Comparison of ENCODE assay signal across 10 cellular contexts in the genomic region with DNA sequence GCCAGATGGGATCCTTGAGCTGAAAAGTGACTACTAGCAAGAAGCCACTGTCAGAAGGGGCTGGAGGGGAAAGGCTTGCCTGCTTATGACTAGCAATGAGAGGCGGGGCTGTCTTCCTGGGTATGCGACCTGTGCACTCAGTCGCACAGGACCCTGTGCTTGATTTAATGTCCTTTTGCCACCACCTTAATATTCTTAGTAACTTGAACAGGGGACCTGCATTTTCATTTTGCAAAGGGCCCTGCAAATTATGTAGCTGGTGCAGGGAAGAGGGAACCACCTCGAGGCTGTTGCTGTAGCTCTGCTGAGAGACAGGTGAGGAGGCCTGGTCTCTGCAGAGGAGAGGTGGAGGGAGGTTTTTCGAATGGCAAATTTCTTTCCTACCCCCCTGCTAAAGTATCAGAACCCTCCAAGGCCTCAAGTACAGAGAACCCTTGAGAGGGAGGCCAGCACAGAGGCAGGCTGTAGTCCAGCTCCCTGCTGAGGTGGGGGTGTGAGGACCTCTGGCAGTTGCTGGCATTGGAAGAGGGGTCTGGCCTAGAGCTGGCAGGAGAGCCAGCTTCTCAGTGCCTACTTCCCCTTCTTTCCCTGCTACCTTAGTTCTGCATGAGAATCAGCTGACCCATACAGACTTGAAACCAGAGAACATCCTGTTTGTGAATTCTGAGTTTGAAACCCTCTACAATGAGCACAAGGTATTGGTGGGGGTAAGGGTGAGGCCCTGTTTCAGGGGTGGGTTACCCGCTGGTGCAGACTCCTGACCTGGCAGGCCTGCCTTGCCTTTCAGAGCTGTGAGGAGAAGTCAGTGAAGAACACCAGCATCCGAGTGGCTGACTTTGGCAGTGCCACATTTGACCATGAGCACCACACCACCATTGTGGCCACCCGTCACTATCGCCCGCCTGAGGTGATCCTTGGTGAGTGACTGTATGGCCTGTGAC. TPM values are rescaled to one million over a fixed set of nuclear protein-coding genes. Genes with fewer than 3 reads are reported as not detected.
DNase-seq lines count a peak whose midpoint lies in the region; ATAC-seq and TF ChIP-seq lines count a peak whose summit lies in the region.
"Had no signal": no experiment of that assay in that cellular context is flagged by ENCODE, and none has a peak within 500 bp of the region (broad histone marks: within the 10 kb centered on the region; RNA-seq: fewer than 3 reads in every experiment).

No MANE protein-coding gene starts in this region.

- no peak overlapping the region for H2BK20ac ChIP-seq in H9 (ENCODE audit: low read depth, low read length, poor library complexity, severe bottlenecking)

- H3K9me3 ChIP-seq in Peyer's patch (no peaks in the 10 kb centered on the region), H9 (ENCODE audit: control insufficient read depth, low read depth, low read length) (no peaks in the 10 kb centered on the region)
- H3K9me3 ChIP-seq: lower lobe of right lung had no signal

- no peak overlapping the region for H3K9ac ChIP-seq in H9 (ENCODE audit: extremely low read depth, insufficient read length, low read length)

- no peak overlapping the region for H3T11ph ChIP-seq in H9 (ENCODE audit: low read length)

- peaks cover 0 to 94% (median 0%) of the 10 kb centered on the region in 3 donors for H3K36me3 ChIP-seq in Peyer's patch

- H4K8ac ChIP-seq in H9 (replicated peaks; ENCODE audit: insufficient read length, low read depth, low read length), result no peak overlapping the region

- H3K79me1 ChIP-seq in H9 (ENCODE audit: insufficient read depth, low read depth, low read length, poor library complexity, severe bottlenecking), result no peaks in the 10 kb centered on the region

- H4K5ac ChIP-seq in H9 (ENCODE audit: insufficient read length, low read depth, low read length), result no peak overlapping the region

- no peaks in the 10 kb centered on the region for H3K23me2 ChIP-seq in H9 (ENCODE audit: insufficient read length, low read depth, low read length, poor library complexity, severe bottlenecking)

- POLR2A ChIA-PET in activated CD4-positive, alpha-beta T cell treated with anti-CD3 and anti-CD28 coated beads, Interleukin-2, amount 10 ng/mL, durations not matched to agents 7 days and 5 days (lab: Charles Lee), result no interaction called here

- CTCF ChIA-PET in activated CD4-positive, alpha-beta T cell treated with anti-CD3 and anti-CD28 coated beads, Interleukin-2, amount 10 ng/mL, durations not matched to agents 7 days and 5 days (lab: Charles Lee), result interaction anchor here (0.7 to 14.4 kb wide), 3 partner anchors 10 to 144 kb away, joined by 3 to 144 read pairs (median 4); a partner anchor contains a TSS

- no peak overlapping the region for H3K4me2 ChIP-seq in H9 (ENCODE audit: insufficient read depth, insufficient read length, low read length)

- DNase-seq in activated CD4-positive, alpha-beta T cell treated with anti-CD3 and anti-CD28 coated beads, Interleukin-2, amount 10 ng/mL, durations not matched to agents 7 days and 5 days, result no peak
- DNase-seq in activated CD4-positive, alpha-beta T cell treated with anti-CD3 and anti-CD28 coated beads, Interleukin-2, amount 50 U/mL, for 1 hour, result no peak
- DNase-seq in Peyer's patch (peak in 2 of 3 donors; percentile 37 to 46), pons (ENCODE audit: low spot score) (peak; percentile 60), H9 (no peak), mucosa of gallbladder (ENCODE audit: low spot score) (no peak)
- DNase-seq in activated T-helper 2 cell treated with anti-CD3 and anti-CD28 coated beads, Interferon-gamma antibody, Interleukin-2, Interleukin-4, amounts not matched to agents 10 μg/mL and 5 μg/mL and 100 μg/mL, durations not matched to agents 14 hours and 24 hours and 36 hours (ENCODE audit: low spot score), result no peak
- DNase-seq: activated CD4-positive, CD25-positive, alpha-beta regulatory T cell treated with anti-CD3 and anti-CD28 coated beads, Interleukin-2, amount 50 U/mL, for 72 hours; lower lobe of right lung had no signal

- no peak overlapping the region for H2BK5ac ChIP-seq in H9 (ENCODE audit: insufficient read length, low read length)

- no peak for TF ChIP-seq CTCF in Peyer's patch (IDR thresholded peaks at IDR 0.05)
- no peak for TF ChIP-seq CTCF in H9 (conservative IDR thresholded peaks at IDR 0.05)

- peak overlapping the region; percentile 82 for H3K27ac Mint-ChIP-seq in activated CD4-positive, alpha-beta T cell treated with anti-CD3 and anti-CD28 coated beads, Interleukin-2, amount 10 ng/mL, durations not matched to agents 7 days and 5 days
- H3K27ac Mint-ChIP-seq in H9, result no peak overlapping the region
- no peak overlapping the region for H3K27ac Mint-ChIP-seq in activated T-helper 2 cell treated with anti-CD3 and anti-CD28 coated beads, Interferon-gamma antibody, Interleukin-2, Interleukin-4, amounts not matched to agents 10 μg/mL and 5 μg/mL and 100 μg/mL, durations not matched to agents 14 hours and 24 hours and 36 hours

- WGBS in H9 (ENCODE audit: extremely low coverage, insufficient read length, low lambda C conversion rate), result no CpG with 5 or more reads among the region's 10 CpGs

- no peak overlapping the region for H3K18ac ChIP-seq in H9 (ENCODE audit: insufficient read length, low read depth, low read length)

- H3K27ac ChIP-seq in Peyer's patch (peak overlapping the region in 2 of 4 donors; percentile 65 to 70), H9 (ENCODE audit: insufficient read length, low read depth, low read length) (no peak overlapping the region)
- H3K27ac ChIP-seq: lower lobe of right lung had no signal

- H3K4me1 ChIP-seq in Peyer's patch (peaks cover 0 to 22% (median 2%) of the 10 kb centered on the region in 4 donors), H9 (ENCODE audit: insufficient read depth, low read length) (no peaks in the 10 kb centered on the region)

- H3K36me3 Mint-ChIP-seq in activated CD4-positive, alpha-beta T cell treated with anti-CD3 and anti-CD28 coated beads, Interleukin-2, amount 10 ng/mL, durations not matched to agents 7 days and 5 days (ENCODE audit: low read depth), result peaks cover 64% of the 10 kb centered on the region
- H3K36me3 Mint-ChIP-seq in H9 (ENCODE audit: insufficient read depth in 1 of 3, low read depth in 3 of 3), result peaks cover 46 to 81% (median 80%) of the 10 kb centered on the region in 3 experiments; a peak in 6 of 7 replicates
- peaks cover 76% of the 10 kb centered on the region for H3K36me3 Mint-ChIP-seq in activated T-helper 2 cell treated with anti-CD3 and anti-CD28 coated beads, Interferon-gamma antibody, Interleukin-2, Interleukin-4, amounts not matched to agents 10 μg/mL and 5 μg/mL and 100 μg/mL, durations not matched to agents 14 hours and 24 hours and 36 hours (ENCODE audit: low read depth)

- H3K27me3 Mint-ChIP-seq in activated CD4-positive, alpha-beta T cell treated with anti-CD3 and anti-CD28 coated beads, Interleukin-2, amount 10 ng/mL, durations not matched to agents 7 days and 5 days, result no peaks in the 10 kb centered on the region
- H3K27me3 Mint-ChIP-seq in H9 (ENCODE audit: low read depth), result no peaks in the 10 kb centered on the region; the same call in 1 of the 2 replicates
- no peaks in the 10 kb centered on the region for H3K27me3 Mint-ChIP-seq in activated T-helper 2 cell treated with anti-CD3 and anti-CD28 coated beads, Interferon-gamma antibody, Interleukin-2, Interleukin-4, amounts not matched to agents 10 μg/mL and 5 μg/mL and 100 μg/mL, durations not matched to agents 14 hours and 24 hours and 36 hours (ENCODE audit: low read depth)

- H4K91ac ChIP-seq in H9 (ENCODE audit: insufficient read length, low read depth, low read length), result no peak overlapping the region

- H2BK15ac ChIP-seq in H9 (ENCODE audit: low read depth, low read length), result no peak overlapping the region

- TF ChIP-seq POLR2A in Peyer's patch (IDR thresholded peaks at IDR 0.05), result no peak

- no peaks in the 10 kb centered on the region for H3K27me3 ChIP-seq in Peyer's patch
- H3K27me3 ChIP-seq in H9 (ENCODE audit: insufficient read depth, low read length), result no peaks in the 10 kb centered on the region

- H2BK12ac ChIP-seq in H9 (ENCODE audit: insufficient read length, low read depth, low read length), result no peak overlapping the region

- no peaks in the 10 kb centered on the region for H3K9me3 Mint-ChIP-seq in activated CD4-positive, alpha-beta T cell treated with anti-CD3 and anti-CD28 coated beads, Interleukin-2, amount 10 ng/mL, durations not matched to agents 7 days and 5 days
- no peaks in the 10 kb centered on the region for H3K9me3 Mint-ChIP-seq in H9
- no peaks in the 10 kb centered on the region for H3K9me3 Mint-ChIP-seq in activated T-helper 2 cell treated with anti-CD3 and anti-CD28 coated beads, Interferon-gamma antibody, Interleukin-2, Interleukin-4, amounts not matched to agents 10 μg/mL and 5 μg/mL and 100 μg/mL, durations not matched to agents 14 hours and 24 hours and 36 hours

- no peak overlapping the region for H3K4me3 ChIP-seq in Peyer's patch
- H3K4me3 ChIP-seq: lower lobe of right lung had no signal

- H3K4me3 Mint-ChIP-seq in activated CD4-positive, alpha-beta T cell treated with anti-CD3 and anti-CD28 coated beads, Interleukin-2, amount 10 ng/mL, durations not matched to agents 7 days and 5 days, result no peak overlapping the region
- no peak overlapping the region for H3K4me3 Mint-ChIP-seq in H9
- no peak overlapping the region for H3K4me3 Mint-ChIP-seq in activated T-helper 2 cell treated with anti-CD3 and anti-CD28 coated beads, Interferon-gamma antibody, Interleukin-2, Interleukin-4, amounts not matched to agents 10 μg/mL and 5 μg/mL and 100 μg/mL, durations not matched to agents 14 hours and 24 hours and 36 hours (ENCODE audit: low read depth)

- peaks cover 35% of the 10 kb centered on the region for H3K4me1 Mint-ChIP-seq in activated CD4-positive, alpha-beta T cell treated with anti-CD3 and anti-CD28 coated beads, Interleukin-2, amount 10 ng/mL, durations not matched to agents 7 days and 5 days
- H3K4me1 Mint-ChIP-seq in H9, result peaks cover 0 to 2% of the 10 kb centered on the region in 2 experiments; a peak in 2 of 4 replicates
- peaks cover 8% of the 10 kb centered on the region for H3K4me1 Mint-ChIP-seq in activated T-helper 2 cell treated with anti-CD3 and anti-CD28 coated beads, Interferon-gamma antibody, Interleukin-2, Interleukin-4, amounts not matched to agents 10 μg/mL and 5 μg/mL and 100 μg/mL, durations not matched to agents 14 hours and 24 hours and 36 hours (ENCODE audit: low read depth)

- no peak overlapping the region for H2AK5ac ChIP-seq in H9 (ENCODE audit: insufficient read length, low read length)

- ATAC-seq in HG02623 (IDR thresholded peaks at IDR 0.05; ENCODE audit: unreplicated experiment), result peak; percentile 47
- ATAC-seq: lower lobe of right lung had no signal

- no peak overlapping the region for H2AFZ ChIP-seq in H9 (ENCODE audit: low read length)

- no peaks in the 10 kb centered on the region for H3K79me2 ChIP-seq in H9 (ENCODE audit: insufficient read depth, low read length)

- H3K23ac ChIP-seq in H9 (ENCODE audit: insufficient read length, low read depth, low read length), result no peak overlapping the region

- H2BK120ac ChIP-seq in H9 (ENCODE audit: low read depth, low read length, poor library complexity, severe bottlenecking), result no peak overlapping the region

- H4K20me1 ChIP-seq in H9 (ENCODE audit: control insufficient read depth, insufficient read depth, insufficient read length), result no peaks in the 10 kb centered on the region

- no peak overlapping the region for H3K4ac ChIP-seq in H9 (ENCODE audit: low read depth, low read length)

- H3K14ac ChIP-seq in H9 (ENCODE audit: insufficient read depth, low read length), result no peak overlapping the region

- intact Hi-C loops in activated T-helper 2 cell treated with anti-CD3 and anti-CD28 coated beads, Interferon-gamma antibody, Interleukin-2, Interleukin-4, amounts not matched to agents 10 μg/mL and 5 μg/mL and 100 μg/mL, durations not matched to agents 14 hours and 24 hours and 36 hours (cut with micrococcal nuclease), result no loop called here

- no peak overlapping the region for H3K56ac ChIP-seq in H9 (ENCODE audit: insufficient read length, low read depth, low read length)

RNA-seq across cellular contexts. Expression of a gene that starts 11.4 kb away (rescaled TPM):
- 100 to 1,000 TPM; 126 to 134 TPM for total RNA-seq in activated CD4-positive, alpha-beta T cell treated with anti-CD3 and anti-CD28 coated beads, Interleukin-2, amount 10 ng/mL, durations not matched to agents 7 days and 5 days
- total RNA-seq in Peyer's patch, result 100 to 1,000 TPM; 123 to 361 (median 213) TPM
- 40.8 and 41.0 TPM in 2 replicates for total RNA-seq in H9 (2021)
- total RNA-seq in activated T-helper 2 cell treated with anti-CD3 and anti-CD28 coated beads, Interferon-gamma antibody, Interleukin-2, Interleukin-4, amounts not matched to agents 10 μg/mL and 5 μg/mL and 100 μg/mL, durations not matched to agents 14 hours and 24 hours and 36 hours, result 119 and 122 TPM in 2 replicates
- total RNA-seq in mucosa of gallbladder, result 95.0 TPM

Comparison
In these comparisons a context has a peak if more than half of its experiments do, and no peak if none do; other contexts are left out.
1. DNase-seq: peak in Peyer's patch (2 of 3) and pons (single experiment); none in activated CD4-positive, alpha-beta T cell treated with anti-CD3 and anti-CD28 coated beads, Interleukin-2, amount 10 ng/mL, durations not matched to agents 7 days and 5 days (single experiment), activated CD4-positive, alpha-beta T cell treated with anti-CD3 and anti-CD28 coated beads, Interleukin-2, amount 50 U/mL, for 1 hour (single experiment), H9 (single experiment), activated T-helper 2 cell treated with anti-CD3 and anti-CD28 coated beads, Interferon-gamma antibody, Interleukin-2, Interleukin-4, amounts not matched to agents 10 μg/mL and 5 μg/mL and 100 μg/mL, durations not matched to agents 14 hours and 24 hours and 36 hours (single experiment) and mucosa of gallbladder (single experiment).